In genomic region chr4:36218121-36218520, GRCh38 we compare ENCODE assay signal across 17 cellular contexts. TPM values are rescaled to one million over a fixed set of nuclear protein-coding genes. Genes with fewer than 3 reads are reported as not detected.
DNase-seq lines count a peak whose midpoint lies in the region; ATAC-seq and TF ChIP-seq lines count a peak whose summit lies in the region.
"Had no signal": no experiment of that assay in that cellular context is flagged by ENCODE, and none has a peak within 500 bp of the region (broad histone marks: within the 10 kb centered on the region; RNA-seq: fewer than 3 reads in every experiment).

No MANE protein-coding gene starts in this region.

- TF ChIP-seq CTCF in prostate gland (IDR thresholded peaks at IDR 0.05) (no peak), chondrocyte (IDR thresholded peaks at IDR 0.05) (no peak), GM10248 (IDR thresholded peaks at IDR 0.05; ENCODE audit: control extremely low read depth, extremely low read depth, low read depth, missing control alignments) (no peak)

- ATAC-seq in GM21381 (IDR thresholded peaks at IDR 0.05; ENCODE audit: unreplicated experiment) (peak; percentile 56), HG03064 (IDR thresholded peaks at IDR 0.05; ENCODE audit: low read depth, unreplicated experiment) (peak; percentile 51)
- ATAC-seq in central memory CD8-positive, alpha-beta T cell (replicated peaks; ENCODE audit: extremely low read depth, poor library complexity, severe bottlenecking) = no peak
- ATAC-seq: pancreas had no signal

- POLR2A ChIA-PET in CD4-positive, alpha-beta memory T cell (lab: Charles Lee; ENCODE audit: partially characterized antibody) = no interaction called here
- POLR2A ChIA-PET in HEK293T (lab: Yijun Ruan, JAX) (no interaction called here), GM10248 (lab: Yijun Ruan, JAX) (no interaction called here)

- peaks cover 12 to 14% of the 10 kb centered on the region in 2 donors for H3K36me3 Mint-ChIP-seq in CD4-positive, alpha-beta memory T cell
- H3K36me3 Mint-ChIP-seq in central memory CD8-positive, alpha-beta T cell (ENCODE audit: insufficient read depth) = peaks cover 8% of the 10 kb centered on the region
- H3K36me3 Mint-ChIP-seq in chondrocyte (ENCODE audit: low read depth) = no peaks in the 10 kb centered on the region
- H3K36me3 Mint-ChIP-seq: mesothelial cell of epicardium had no signal

- H3K27me3 Mint-ChIP-seq in CD4-positive, alpha-beta memory T cell = no peaks in the 10 kb centered on the region
- H3K27me3 Mint-ChIP-seq in central memory CD8-positive, alpha-beta T cell = no peaks in the 10 kb centered on the region
- H3K27me3 Mint-ChIP-seq in chondrocyte (ENCODE audit: low read depth) = no peaks in the 10 kb centered on the region

- H3K27ac Mint-ChIP-seq in CD4-positive, alpha-beta memory T cell = peak overlapping the region in 1 of 7 donors; percentile 11
- H3K27ac Mint-ChIP-seq in central memory CD8-positive, alpha-beta T cell (ENCODE audit: low read depth) = peak overlapping the region; percentile 20
- H3K27ac Mint-ChIP-seq in chondrocyte (ENCODE audit: unreplicated experiment) = no peak overlapping the region
- H3K27ac Mint-ChIP-seq: mesothelial cell of epicardium had no signal

- H3K4me1 ChIP-seq in CD4-positive, alpha-beta memory T cell (ENCODE audit: insufficient read depth, low read length) = peaks cover 47% of the 10 kb centered on the region
- H3K4me1 ChIP-seq in prostate gland (replicated peaks) = no peaks in the 10 kb centered on the region

- H3K27me3 ChIP-seq in CD4-positive, alpha-beta memory T cell (ENCODE audit: insufficient read depth, low read length) = no peaks in the 10 kb centered on the region
- H3K27me3 ChIP-seq in prostate gland (replicated peaks; ENCODE audit: insufficient read depth) = no peaks in the 10 kb centered on the region
- H3K27me3 ChIP-seq: pancreas had no signal

- H3K9me3 Mint-ChIP-seq in CD4-positive, alpha-beta memory T cell = no peaks in the 10 kb centered on the region
- no peaks in the 10 kb centered on the region for H3K9me3 Mint-ChIP-seq in central memory CD8-positive, alpha-beta T cell
- peaks cover 3% of the 10 kb centered on the region for H3K9me3 Mint-ChIP-seq in chondrocyte (ENCODE audit: low read depth)
- H3K9me3 Mint-ChIP-seq: mesothelial cell of epicardium had no signal

- no peak for DNase-seq in CD4-positive, alpha-beta memory T cell
- DNase-seq in central memory CD8-positive, alpha-beta T cell (ENCODE audit: low spot score in 2 of 2) = no peak
- DNase-seq in prostate gland (ENCODE audit: low spot score) (no peak), HEK293T (ENCODE audit: extremely low spot score) (no peak), chondrocyte (ENCODE audit: low spot score) (no peak), GM10248 (ENCODE audit: extremely low spot score) (no peak)
- DNase-seq: activated T-cell treated with anti-CD3 and anti-CD28 coated beads, Interleukin-2, amount 50 U/mL, for 1 hour; amniotic stem cell; DND-41; foreskin fibroblast; KG1; NCI-H2081 treated with DMSO at 0.1 percent for 48 hours; pancreas; SK-N-SH had no signal

- CTCF ChIA-PET in CD4-positive, alpha-beta memory T cell (lab: Charles Lee; ENCODE audit: partially characterized antibody) = no interaction called here
- CTCF ChIA-PET in HEK293T (lab: Yijun Ruan, JAX) (interaction anchor here (0.6 kb wide), 1 partner anchor 30 kb away, joined by 6 read pairs; no protein-coding TSS in a partner anchor), GM10248 (lab: Yijun Ruan, JAX) (interaction anchor here (0.8 kb wide), 1 partner anchor 8 kb away, joined by 4 read pairs; no protein-coding TSS in a partner anchor)

- peak overlapping the region in 6 of 8 donors; percentile 25 to 57 (median 40) for H3K4me3 Mint-ChIP-seq in CD4-positive, alpha-beta memory T cell
- peak overlapping the region; percentile 13 for H3K4me3 Mint-ChIP-seq in central memory CD8-positive, alpha-beta T cell
- no peak overlapping the region for H3K4me3 Mint-ChIP-seq in chondrocyte (ENCODE audit: unreplicated experiment)
- H3K4me3 Mint-ChIP-seq: mesothelial cell of epicardium had no signal

- no peaks in the 10 kb centered on the region for H3K36me3 ChIP-seq in CD4-positive, alpha-beta memory T cell (ENCODE audit: insufficient read depth, low read length)
- H3K36me3 ChIP-seq in prostate gland = no peaks in the 10 kb centered on the region
- H3K36me3 ChIP-seq: pancreas had no signal

- TF ChIP-seq POLR2A in prostate gland (IDR thresholded peaks at IDR 0.05) = no peak

- H3K4me3 ChIP-seq in CD4-positive, alpha-beta memory T cell (ENCODE audit: low read length in 2 of 2) = no peak overlapping the region
- no peak overlapping the region for H3K4me3 ChIP-seq in prostate gland
- H3K4me3 ChIP-seq: pancreas had no signal

- intact Hi-C loops in CD4-positive, alpha-beta memory T cell (cut with micrococcal nuclease) = no loop called here
- intact Hi-C loops in prostate gland (cut with DNase I) = no loop called here

- no peaks in the 10 kb centered on the region for H3K9me3 ChIP-seq in CD4-positive, alpha-beta memory T cell (ENCODE audit: control insufficient read depth in 1 of 2, low read length in 2 of 2)
- no peaks in the 10 kb centered on the region for H3K9me3 ChIP-seq in prostate gland
- H3K9me3 ChIP-seq: pancreas, SK-N-SH had no signal

- H3K4me1 Mint-ChIP-seq in CD4-positive, alpha-beta memory T cell = peaks cover 46 to 78% (median 56%) of the 10 kb centered on the region in 4 donors
- H3K4me1 Mint-ChIP-seq in central memory CD8-positive, alpha-beta T cell = peaks cover 64% of the 10 kb centered on the region
- no peaks in the 10 kb centered on the region for H3K4me1 Mint-ChIP-seq in chondrocyte (ENCODE audit: low read depth)

- H3K27ac ChIP-seq in CD4-positive, alpha-beta memory T cell (ENCODE audit: low read depth, low read length) = no peak overlapping the region
- no peak overlapping the region for H3K27ac ChIP-seq in prostate gland
- H3K27ac ChIP-seq: pancreas had no signal

TF ChIP-seq in HEK293T, 16 proteins besides CTCF, POLR2A, EP300 and RAD21:
- TF ChIP-seq FOXM1 (IDR thresholded peaks at IDR 0.05; ENCODE audit: borderline replicate concordance) = no peak
- TF ChIP-seq ZNF384 (IDR thresholded peaks at IDR 0.05) = no peak
- TF ChIP-seq ARNT (IDR thresholded peaks at IDR 0.05) = no peak
- no peak for TF ChIP-seq PKNOX1 (IDR thresholded peaks at IDR 0.05)
- TF ChIP-seq FOXK2 (IDR thresholded peaks at IDR 0.05) = no peak
- TF ChIP-seq ELF4 (IDR thresholded peaks at IDR 0.05) = no peak
- no peak for TF ChIP-seq L3MBTL2 (conservative IDR thresholded peaks at IDR 0.05)
- no peak for TF ChIP-seq HDGF (IDR thresholded peaks at IDR 0.05; ENCODE audit: borderline replicate concordance)
- no peak for TF ChIP-seq SUZ12 (IDR thresholded peaks at IDR 0.05)
- no peak for TF ChIP-seq BHLHE40 (IDR thresholded peaks at IDR 0.05; ENCODE audit: borderline replicate concordance)
- TF ChIP-seq CTBP1 (IDR thresholded peaks at IDR 0.05; ENCODE audit: borderline replicate concordance) = no peak
- TF ChIP-seq LEF1 (IDR thresholded peaks at IDR 0.05; ENCODE audit: borderline replicate concordance) = no peak
- TF ChIP-seq TARDBP (IDR thresholded peaks at IDR 0.05) = no peak
- TF ChIP-seq FOXA1 (IDR thresholded peaks at IDR 0.05) = no peak

RNA-seq across cellular contexts. Expression of gene ARAP2, which starts 26.2 kb away (rescaled TPM):
- 10 to 100 TPM; 89.6 to 97.4 TPM for total RNA-seq in CD4-positive, alpha-beta memory T cell
- polyA plus RNA-seq in CD4-positive, alpha-beta memory T cell = 10 to 100 TPM; 19.7 to 29.1 TPM
- total RNA-seq in prostate gland = 10 to 100 TPM; 10.3 to 97.8 TPM
- total RNA-seq in chondrocyte = 1.4 to 1.6 TPM (median 1.5 TPM) in 3 replicates
- polyA plus RNA-seq: SK-N-SH had no signal
